23 cellular contexts compared by ENCODE assay signal in genomic region chr6:169499728-169500265, GRCh38.
"Had no signal": no experiment of that assay in that cellular context is flagged by ENCODE, and none has a peak within 500 bp of the region (broad histone marks: within the 10 kb centered on the region; RNA-seq: fewer than 3 reads in every experiment).

No MANE protein-coding gene starts in this region.

- H3K9ac ChIP-seq: KMS-11 had no signal

- DNase-seq: activated CD4-positive, alpha-beta memory T cell treated with anti-CD3 and anti-CD28 coated beads for 36 hours; activated CD4-positive, alpha-beta T cell treated with anti-CD3 and anti-CD28 coated beads, Interleukin-2, amount 10 ng/mL, durations not matched to agents 7 days and 5 days; activated CD4-positive, CD25-positive, alpha-beta regulatory T cell; activated CD8-positive, alpha-beta memory T cell treated with anti-CD3 and anti-CD28 coated beads for 24 hours; activated gamma-delta T cell; activated naive CD4-positive, alpha-beta T cell treated with anti-CD3 and anti-CD28 coated beads for 36 hours; activated naive CD8-positive, alpha-beta T cell treated with anti-CD3 and anti-CD28 coated beads for 36 hours; activated T-cell treated with anti-CD3 and anti-CD28 coated beads, Interleukin-2, amount 50 U/mL, for 4 hours; MG63; MV-4-11; NCI-H1092 treated with DMSO at 0.1 percent for 48 hours; NCI-H1417 treated with DMSO at 0.1 percent for 48 hours; NCI-H1694; NCI-H2029; NCI-H2107; NCI-H226; NCI-H526; NCI-H774; NK-92 treated with Interleukin-12 subunit alpha and Interleukin-12 subunit beta, amount 100 ng/mL, for 24 hours; SIG-M5; T-helper 1 cell had no signal

- ATAC-seq: activated T-cell treated with anti-CD3 and anti-CD28 coated beads, Interleukin-2, amount 50 U/mL, for 4 hours had no signal

- H3K27ac ChIP-seq: KMS-11, VCaP had no signal

- H3K27me3 ChIP-seq: MG63 had no signal

- H3K4me3 ChIP-seq: MG63 had no signal

- H3K36me3 ChIP-seq: MG63 had no signal
